Comparison of ENCODE assay signal across 7 cellular contexts in the genomic region with DNA sequence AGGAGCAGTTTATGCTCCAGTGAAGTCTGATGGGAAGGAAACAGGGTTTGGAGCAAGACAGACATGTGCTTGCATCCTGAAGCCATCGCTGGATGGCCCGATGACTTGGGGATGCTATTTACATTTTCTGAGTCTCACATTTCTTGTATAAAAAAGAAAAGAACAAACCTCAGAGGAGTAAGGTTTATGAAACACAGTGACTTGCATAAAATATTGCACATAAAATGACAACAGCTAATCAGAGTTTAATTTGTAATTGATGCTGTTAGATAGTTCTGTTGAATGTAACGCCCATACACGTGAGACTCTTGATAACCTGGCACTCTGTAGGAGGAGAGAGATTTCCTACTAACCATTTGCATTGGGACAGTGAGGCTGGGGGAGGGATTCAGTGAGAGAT.
"Had no signal": no experiment of that assay in that cellular context is flagged by ENCODE, and none has a peak within 500 bp of the region (broad histone marks: within the 10 kb centered on the region; RNA-seq: fewer than 3 reads in every experiment).

No MANE protein-coding gene starts in this region.

- H3K36me3 Mint-ChIP-seq: IgD-negative memory B cell had no signal

- ATAC-seq: GM23338 had no signal

- H3K4me3 Mint-ChIP-seq: GM23338, H9, IgD-negative memory B cell had no signal

- H3K9me3 Mint-ChIP-seq: H9, IgD-negative memory B cell had no signal

- H3K4me3 ChIP-seq: GM23338 had no signal

- H3K4me2 ChIP-seq: GM23338 had no signal

- FAIRE-seq: H1, H54, HTR-8/SVneo had no signal

- H3K27ac Mint-ChIP-seq: GM23338, H9, IgD-negative memory B cell had no signal

- DNase-seq: H9, HCEC 1CT had no signal
